ENCODE assay signal across 8 cellular contexts in genomic region chr4:141307241-141307689, GRCh38.
A peak's percentile ranks its signal among the peaks of the same experiment; 100 is the strongest.
DNase-seq lines count a peak whose midpoint lies in the region; ATAC-seq and TF ChIP-seq lines count a peak whose summit lies in the region.

No MANE protein-coding gene starts in this region.

- DNase-seq in GM12865 (ENCODE audit: low read depth): peak; percentile 98
- peak; percentile 42 for DNase-seq in HCEC 1CT
- peak; percentile 80 for DNase-seq in M059J (ENCODE audit: low read depth)
- peak; percentile 79 for DNase-seq in SW480 (ENCODE audit: low spot score)
- peak; percentile 66 for DNase-seq in activated naive CD8-positive, alpha-beta T cell treated with anti-CD3 and anti-CD28 coated beads, Interleukin-2, amount 50 U/mL, for 24 hours
- DNase-seq in left ventricle myocardium superior: peak; percentile 43
- DNase-seq in gastrocnemius medialis: peak; percentile 17 to 51
- DNase-seq in NCI-H1048 (lab: John Stamatoyannopoulos, UW): no peak

- peaks cover 0 to 4% of the 10 kb centered on the region in 2 donors for H3K4me1 ChIP-seq in gastrocnemius medialis

- H3K27me3 Mint-ChIP-seq in activated naive CD8-positive, alpha-beta T cell treated with anti-CD3 and anti-CD28 coated beads, Interleukin-2, amount 50 U/mL, for 24 hours: peaks cover 6% of the 10 kb centered on the region

- peak; percentile 98 for ATAC-seq in activated naive CD8-positive, alpha-beta T cell treated with anti-CD3 and anti-CD28 coated beads, Interleukin-2, amount 50 U/mL, for 24 hours
- ATAC-seq in left ventricle myocardium superior (peak; percentile 95), gastrocnemius medialis (peak; percentile 84 to 96)

- no peaks in the 10 kb centered on the region for H3K9me3 Mint-ChIP-seq in activated naive CD8-positive, alpha-beta T cell treated with anti-CD3 and anti-CD28 coated beads, Interleukin-2, amount 50 U/mL, for 24 hours

- H3K27me3 ChIP-seq in gastrocnemius medialis: no peaks in the 10 kb centered on the region

- in situ Hi-C loops in gastrocnemius medialis (cut with MboI; ENCODE audit: low sequenced_read_pairs in 4 of 4): no loop called here

- peak; percentile 85 for TF ChIP-seq CTCF in GM12865 (IDR thresholded peaks at IDR 0.05; ENCODE audit: insufficient read depth, low read depth, low read length, missing control alignments)
- TF ChIP-seq CTCF in gastrocnemius medialis (IDR thresholded peaks at IDR 0.05 in 4 of 5, conservative IDR thresholded peaks at IDR 0.05 in 1 of 5): peak; percentile 29 to 80 (median 62)

- H3K4me3 ChIP-seq in GM12865 (ENCODE audit: low read depth, low read length) (no peak overlapping the region), gastrocnemius medialis (no peak overlapping the region)

- no peaks in the 10 kb centered on the region for H3K36me3 Mint-ChIP-seq in activated naive CD8-positive, alpha-beta T cell treated with anti-CD3 and anti-CD28 coated beads, Interleukin-2, amount 50 U/mL, for 24 hours (ENCODE audit: low read depth)

- H3K9me3 ChIP-seq in gastrocnemius medialis: no peaks in the 10 kb centered on the region

- no peak overlapping the region for H3K27ac Mint-ChIP-seq in activated naive CD8-positive, alpha-beta T cell treated with anti-CD3 and anti-CD28 coated beads, Interleukin-2, amount 50 U/mL, for 24 hours

- no peak overlapping the region for H3K4me3 Mint-ChIP-seq in activated naive CD8-positive, alpha-beta T cell treated with anti-CD3 and anti-CD28 coated beads, Interleukin-2, amount 50 U/mL, for 24 hours

- H3K27ac ChIP-seq in gastrocnemius medialis: no peak overlapping the region

- peaks cover 10% of the 10 kb centered on the region for H3K4me1 Mint-ChIP-seq in activated naive CD8-positive, alpha-beta T cell treated with anti-CD3 and anti-CD28 coated beads, Interleukin-2, amount 50 U/mL, for 24 hours

- intact Hi-C loops in left ventricle myocardium superior (cut with micrococcal nuclease): loop anchor here (5.0 kb wide), 1 partner anchor 405 kb away; no protein-coding TSS in a partner anchor
- intact Hi-C loops in gastrocnemius medialis (cut with DNase I; ENCODE audit: low total_unique reads): loop anchor here (2.0 to 10.0 kb wide), 4 partner anchors 22 to 408 kb away; no protein-coding TSS in a partner anchor

- TF ChIP-seq POLR2A in gastrocnemius medialis (IDR thresholded peaks at IDR 0.05): no peak

- no peaks in the 10 kb centered on the region for H3K36me3 ChIP-seq in gastrocnemius medialis
